In the genomic region with DNA sequence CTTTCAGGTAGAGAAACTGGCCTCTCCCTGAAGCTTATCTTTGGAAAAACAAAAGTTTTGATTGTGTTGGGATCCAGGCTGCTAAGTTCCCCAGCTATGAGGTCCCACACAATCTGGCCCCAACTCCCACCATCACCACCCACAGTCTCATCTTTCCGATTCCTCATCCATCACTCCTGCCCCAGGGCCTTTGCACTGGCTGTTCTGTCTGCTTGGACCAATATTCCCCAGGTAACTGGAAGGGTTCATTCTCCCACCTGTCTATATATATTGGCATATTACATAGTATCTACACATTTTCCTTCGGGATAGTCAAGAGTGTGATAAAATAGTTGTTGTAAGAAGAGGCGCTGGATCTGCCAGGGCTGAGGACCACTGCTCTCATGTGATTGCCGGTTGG, we compare ENCODE assay signal across 21 cellular contexts.
"Had no signal": no experiment of that assay in that cellular context is flagged by ENCODE, and none has a peak within 500 bp of the region (broad histone marks: within the 10 kb centered on the region; RNA-seq: fewer than 3 reads in every experiment).

No MANE protein-coding gene starts in this region.

- H3K4me3 ChIP-seq: MG63 had no signal

- DNase-seq: Karpas-422, KG1, MG63, NCI-H1092, NCI-H1105 treated with DMSO at 0.1 percent for 48 hours, NCI-H1417 treated with DMSO at 0.1 percent for 48 hours, NCI-H146, NCI-H1694 treated with DMSO at 0.1 percent for 48 hours, NCI-H1930, NCI-H2081, NCI-H2107, NCI-H2227 treated with DMSO at 0.1 percent for 48 hours, NCI-H524, NCI-H526 treated with DMSO at 0.1 percent for 48 hours, NCI-H774, RPMI8226, SHP77, SK-N-SH had no signal

- H3K4me2 ChIP-seq: SK-N-SH had no signal

- H3K9me3 ChIP-seq: MG63, SK-N-SH had no signal

- H3K36me3 ChIP-seq: MG63 had no signal

- FAIRE-seq: HTR-8/SVneo, RCC 7860 had no signal

- H3K27me3 ChIP-seq: MG63 had no signal

- H3K9ac ChIP-seq: SK-N-SH had no signal

- H3K27ac ChIP-seq: HL-60 had no signal
